In genomic region chr9:95434116-95435073, GRCh38 we compare ENCODE assay signal across 16 cellular contexts.
A peak's percentile ranks its signal among the peaks of the same experiment; 100 is the strongest.
DNase-seq lines count a peak whose midpoint lies in the region; ATAC-seq lines count a peak whose summit lies in the region.
"Had no signal": no experiment of that assay in that cellular context is flagged by ENCODE, and none has a peak within 500 bp of the region (broad histone marks: within the 10 kb centered on the region; RNA-seq: fewer than 3 reads in every experiment).

No MANE protein-coding gene starts in this region.

- ATAC-seq in stimulated activated naive B cell treated with anti-CD40 and anti-IgM and Interleukin-4, amounts not matched to agents 10 μg/mL and 1 μg/mL and 100 μg/mL, for 72 hours (replicated peaks), result peak; percentile 54 to 85
- ATAC-seq: Panc1 had no signal

- H3K27me3 Mint-ChIP-seq in stimulated activated naive B cell treated with anti-CD40 and anti-IgM and Interleukin-4, amounts not matched to agents 10 μg/mL and 1 μg/mL and 100 μg/mL, for 72 hours, result peaks cover 16 to 63% of the 10 kb centered on the region in 2 donors

- DNase-seq in HT-29 (ENCODE audit: low spot score) (peak; percentile 91), SJCRH30 (peak; percentile 45 to 51), iPS-NIHi11 (ENCODE audit: low spot score) (peak; percentile 67), NCI-H1417 (lab: John Stamatoyannopoulos, UW) (no peak), NCI-H345 treated with DMSO at 0.1 percent for 48 hours (lab: John Stamatoyannopoulos, UW; ENCODE audit: unreplicated experiment) (no peak)
- DNase-seq in stimulated activated naive B cell treated with anti-CD40 and anti-IgM and Interleukin-4, amounts not matched to agents 10 μg/mL and 1 μg/mL and 100 μg/mL, for 72 hours, result peak; percentile 26
- no peak for DNase-seq in activated CD4-positive, alpha-beta T cell treated with anti-CD3 and anti-CD28 coated beads, Interleukin-2, amount 50 U/mL, for 48 hours
- DNase-seq: activated CD4-positive, alpha-beta T cell treated with anti-CD3 and anti-CD28 coated beads for 48 hours; activated T-cell treated with anti-CD3 and anti-CD28 coated beads, Interleukin-2, amount 50 U/mL, for 48 hours; foreskin melanocyte; NCI-H226; stimulated activated CD4-positive, alpha-beta T cell treated with anti-CD3 and anti-CD28 coated beads, Interleukin-4, amount 100 ng/mL, for 24 hours had no signal

- H3K4me3 ChIP-seq in SJCRH30, result no peak overlapping the region
- H3K4me3 ChIP-seq: BLaER1, HAP-1 had no signal

- H3K27ac Mint-ChIP-seq in stimulated activated naive B cell treated with anti-CD40 and anti-IgM and Interleukin-4, amounts not matched to agents 10 μg/mL and 1 μg/mL and 100 μg/mL, for 72 hours, result peak overlapping the region; percentile 72
- H3K27ac Mint-ChIP-seq: T-helper 1 cell treated with Interleukin-12 subunit alpha and Interleukin-12 subunit beta and Interleukin-4 antibody, amounts not matched to agents 30 μg/mL and 1 μg/mL, for 36 hours had no signal

- H3K36me3 ChIP-seq in SJCRH30, result no peaks in the 10 kb centered on the region
- H3K36me3 ChIP-seq: BLaER1, HAP-1 had no signal

- 0 out of 2 replicates have a peak, but pooled peaks cover 3% of the 10 kb centered on the region for H3K4me1 ChIP-seq in SJCRH30
- H3K4me1 ChIP-seq: HAP-1 had no signal

- H3K27me3 ChIP-seq in SJCRH30, result no peaks in the 10 kb centered on the region
- H3K27me3 ChIP-seq: BLaER1 had no signal

- H3K27ac ChIP-seq in SJCRH30, result no peak overlapping the region
- H3K27ac ChIP-seq: BLaER1 had no signal

- H3K9me3 ChIP-seq in SJCRH30 (replicated peaks), result peaks cover 12% of the 10 kb centered on the region

- H3K4me3 Mint-ChIP-seq in stimulated activated naive B cell treated with anti-CD40 and anti-IgM and Interleukin-4, amounts not matched to agents 10 μg/mL and 1 μg/mL and 100 μg/mL, for 72 hours, result peak overlapping the region in 1 of 2 donors; percentile 51
- H3K4me3 Mint-ChIP-seq: T-helper 1 cell treated with Interleukin-12 subunit alpha and Interleukin-12 subunit beta and Interleukin-4 antibody, amounts not matched to agents 30 μg/mL and 1 μg/mL, for 36 hours had no signal

- peaks cover 6 to 8% of the 10 kb centered on the region in 2 donors for H3K36me3 Mint-ChIP-seq in stimulated activated naive B cell treated with anti-CD40 and anti-IgM and Interleukin-4, amounts not matched to agents 10 μg/mL and 1 μg/mL and 100 μg/mL, for 72 hours

- peaks cover 13 to 24% of the 10 kb centered on the region in 2 donors for H3K9me3 Mint-ChIP-seq in stimulated activated naive B cell treated with anti-CD40 and anti-IgM and Interleukin-4, amounts not matched to agents 10 μg/mL and 1 μg/mL and 100 μg/mL, for 72 hours

- H3K4me1 Mint-ChIP-seq in stimulated activated naive B cell treated with anti-CD40 and anti-IgM and Interleukin-4, amounts not matched to agents 10 μg/mL and 1 μg/mL and 100 μg/mL, for 72 hours, result peaks cover 6 to 12% of the 10 kb centered on the region in 2 donors

Comparison
In these comparisons a context has a peak if more than half of its experiments do, and no peak if none do; other contexts are left out.
1. DNase-seq: peak in HT-29 (single experiment), SJCRH30 (2 of 2), iPS-NIHi11 (single experiment) and stimulated activated naive B cell treated with anti-CD40 and anti-IgM and Interleukin-4, amounts not matched to agents 10 μg/mL and 1 μg/mL and 100 μg/mL, for 72 hours (single experiment); none in NCI-H1417 (0 of 3), NCI-H345 treated with DMSO at 0.1 percent for 48 hours (single experiment) and activated CD4-positive, alpha-beta T cell treated with anti-CD3 and anti-CD28 coated beads, Interleukin-2, amount 50 U/mL, for 48 hours (0 of 2).